ENCODE assay signal across 8 cellular contexts in the genomic region with DNA sequence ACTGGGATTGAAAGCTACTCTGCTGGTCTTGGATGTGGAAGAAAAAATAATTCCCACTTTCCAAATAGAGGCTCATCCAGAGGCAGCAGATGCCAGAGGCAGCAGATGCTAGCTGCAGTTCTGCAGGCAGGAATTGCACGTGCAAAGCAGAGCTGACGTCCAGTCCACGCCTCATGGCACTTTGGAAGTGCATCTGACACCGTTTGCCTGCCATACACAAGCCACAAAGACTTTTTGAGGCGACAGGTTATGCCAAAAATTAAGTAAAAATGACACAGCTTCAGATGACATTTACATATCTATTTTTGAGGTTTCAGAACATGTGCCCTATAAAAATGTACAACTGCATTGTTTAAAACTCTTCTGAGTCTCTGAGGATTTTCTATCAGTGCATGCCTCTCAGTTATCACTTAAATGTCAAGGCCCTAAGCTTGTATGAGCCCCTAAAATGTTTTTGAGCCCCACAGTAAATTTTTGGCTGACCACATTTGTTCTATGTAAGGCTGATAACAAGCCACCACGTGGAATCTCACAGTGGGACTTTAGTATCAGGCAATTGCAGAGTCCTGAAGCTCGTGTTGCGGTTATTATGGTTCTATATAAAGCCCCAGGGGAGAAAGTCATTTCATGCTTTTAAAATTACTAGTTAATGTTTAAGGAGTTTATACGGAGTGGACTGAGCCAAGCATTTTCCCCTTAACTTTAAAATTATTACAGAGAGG.
DNase-seq lines count a peak whose midpoint lies in the region; ATAC-seq and TF ChIP-seq lines count a peak whose summit lies in the region.

No MANE protein-coding gene starts in this region.

- H3K4ac ChIP-seq in H9 (ENCODE audit: low read depth, low read length): no peak overlapping the region

- TF ChIP-seq CTCF in GM13976 (IDR thresholded peaks at IDR 0.05; ENCODE audit: borderline replicate concordance, control extremely low read depth, extremely low read depth, insufficient read depth, missing control alignments): no peak
- no peak for TF ChIP-seq CTCF in body of pancreas (IDR thresholded peaks at IDR 0.05)
- no peak for TF ChIP-seq CTCF in H9 (conservative IDR thresholded peaks at IDR 0.05)

- H3K27me3 Mint-ChIP-seq in H9 (ENCODE audit: low read depth): no peaks in the 10 kb centered on the region; the same call in 1 of the 2 replicates

- H2BK120ac ChIP-seq in H9 (ENCODE audit: low read depth, low read length, poor library complexity, severe bottlenecking): no peak overlapping the region

- no peaks in the 10 kb centered on the region for H4K20me1 ChIP-seq in H9 (ENCODE audit: control insufficient read depth, insufficient read depth, insufficient read length)

- no peaks in the 10 kb centered on the region for H3K79me1 ChIP-seq in H9 (ENCODE audit: insufficient read depth, low read depth, low read length, poor library complexity, severe bottlenecking)

- H2BK20ac ChIP-seq in H9 (ENCODE audit: low read depth, low read length, poor library complexity, severe bottlenecking): no peak overlapping the region

- no peaks in the 10 kb centered on the region for H3K23me2 ChIP-seq in H9 (ENCODE audit: insufficient read length, low read depth, low read length, poor library complexity, severe bottlenecking)

- H3T11ph ChIP-seq in H9 (ENCODE audit: low read length): no peak overlapping the region

- no peak overlapping the region for H4K5ac ChIP-seq in H9 (ENCODE audit: insufficient read length, low read depth, low read length)

- no peak overlapping the region for H3K18ac ChIP-seq in H9 (ENCODE audit: insufficient read length, low read depth, low read length)

- no peak overlapping the region for H2BK15ac ChIP-seq in H9 (ENCODE audit: low read depth, low read length)

- no peak overlapping the region for H4K8ac ChIP-seq in H9 (replicated peaks; ENCODE audit: insufficient read length, low read depth, low read length)

- H3K27ac ChIP-seq in KOPT-K1 (ENCODE audit: low read depth, low read length, poor library complexity, severe bottlenecking): peak overlapping the region; percentile 95
- no peak overlapping the region for H3K27ac ChIP-seq in body of pancreas
- H3K27ac ChIP-seq in H9 (ENCODE audit: insufficient read length, low read depth, low read length): no peak overlapping the region

- H3K9me3 Mint-ChIP-seq in H9: peaks cover 14% of the 10 kb centered on the region in 2 experiments

- H2BK12ac ChIP-seq in H9 (ENCODE audit: insufficient read length, low read depth, low read length): no peak overlapping the region

- intact Hi-C loops in body of pancreas (cut with DNase I): no loop called here

- H3K4me1 ChIP-seq in body of pancreas (peaks cover 5% of the 10 kb centered on the region), H9 (ENCODE audit: insufficient read depth, low read length) (no peaks in the 10 kb centered on the region; the same call in 1 of the 2 replicates)

- 72 to 77% methylated on average over 9 of the region's 9 CpGs for WGBS in body of pancreas, 2 donors
- no CpG with 5 or more reads among the region's 9 CpGs for WGBS in H9 (ENCODE audit: extremely low coverage, insufficient read length, low lambda C conversion rate)

- H3K4me3 ChIP-seq in body of pancreas: no peak overlapping the region

- H3K14ac ChIP-seq in H9 (ENCODE audit: insufficient read depth, low read length): no peak overlapping the region

- in situ Hi-C loops in GM13976 (cut with MboI; ENCODE audit: low sequenced_read_pairs, unreplicated experiment): no loop called here

- no peak overlapping the region for H4K91ac ChIP-seq in H9 (ENCODE audit: insufficient read length, low read depth, low read length)

- H3K36me3 ChIP-seq in KOPT-K1 (ENCODE audit: insufficient read depth, low read length) (no peaks in the 10 kb centered on the region; the same call in 1 of the 2 replicates), body of pancreas (replicated peaks in 1 of 2; ENCODE audit: insufficient read depth in 1 of 2, low read depth in 2 of 2) (no peaks in the 10 kb centered on the region)

- H3K9me3 ChIP-seq in KOPT-K1 (ENCODE audit: insufficient read depth, low read length, poor library complexity, severe bottlenecking): peaks cover 9% of the 10 kb centered on the region
- H3K9me3 ChIP-seq in body of pancreas: no peaks in the 10 kb centered on the region
- H3K9me3 ChIP-seq in H9 (ENCODE audit: control insufficient read depth, low read depth, low read length): no peaks in the 10 kb centered on the region

- H3K27me3 ChIP-seq in body of pancreas (no peaks in the 10 kb centered on the region), H9 (ENCODE audit: insufficient read depth, low read length) (no peaks in the 10 kb centered on the region)

- H3K4me1 Mint-ChIP-seq in H9: peaks cover 29 to 34% of the 10 kb centered on the region in 2 experiments

- ATAC-seq in GM21576 (IDR thresholded peaks at IDR 0.05; ENCODE audit: unreplicated experiment) (peak; percentile 48), body of pancreas (no peak)

- H3K56ac ChIP-seq in H9 (ENCODE audit: insufficient read length, low read depth, low read length): no peak overlapping the region

- peak; percentile 45 for DNase-seq in GM13976 (ENCODE audit: low spot score)
- peak; percentile 28 for DNase-seq in ecto neural progenitor cell (ENCODE audit: low spot score)
- DNase-seq in superior temporal gyrus (ENCODE audit: extremely low spot score): peak; percentile 65
- DNase-seq in body of pancreas: no peak
- no peak for DNase-seq in H9
- DNase-seq in SKM-1 treated with dmso at 0.1 percent for 144 hours (lab: John Stamatoyannopoulos, UW; ENCODE audit: unreplicated experiment): no peak

- no peak overlapping the region for H3K4me2 ChIP-seq in H9 (ENCODE audit: insufficient read depth, insufficient read length, low read length)

- no peak overlapping the region for H2AK5ac ChIP-seq in H9 (ENCODE audit: insufficient read length, low read length)

- H3K9ac ChIP-seq in H9 (ENCODE audit: extremely low read depth, insufficient read length, low read length): no peak overlapping the region

- H3K27ac Mint-ChIP-seq in H9: no peak overlapping the region; a peak in 1 of 7 replicates

- no peak overlapping the region for H3K23ac ChIP-seq in H9 (ENCODE audit: insufficient read length, low read depth, low read length)

- no peak overlapping the region for H2AFZ ChIP-seq in H9 (ENCODE audit: low read length)

- no peaks in the 10 kb centered on the region; the same call in 1 of the 2 replicates for H3K79me2 ChIP-seq in H9 (ENCODE audit: insufficient read depth, low read length)

- H3K4me3 Mint-ChIP-seq in H9: no peak overlapping the region

- no peak overlapping the region for H2BK5ac ChIP-seq in H9 (ENCODE audit: insufficient read length, low read length)

- TF ChIP-seq POLR2A in body of pancreas (IDR thresholded peaks at IDR 0.05): no peak

- peaks cover 7 to 15% (median 8%) of the 10 kb centered on the region in 3 experiments for H3K36me3 Mint-ChIP-seq in H9 (ENCODE audit: insufficient read depth in 1 of 3, low read depth in 3 of 3)

Comparison
In these comparisons a context has a peak if more than half of its experiments do, and no peak if none do; other contexts are left out.
1. DNase-seq: peak in GM13976 (single experiment), ecto neural progenitor cell (single experiment) and superior temporal gyrus (single experiment); none in body of pancreas (0 of 4), H9 (single experiment) and SKM-1 treated with dmso at 0.1 percent for 144 hours (single experiment).